ENCODE assay signal across 1 cellular context in genomic region chr20:62825994-62826645, GRCh38.
A peak's percentile ranks its signal among the peaks of the same experiment; 100 is the strongest.
TF ChIP-seq lines count a peak whose summit lies in the region.

No MANE protein-coding gene starts in this region.

TF ChIP-seq in K562, 482 proteins besides CTCF, POLR2A, EP300 and RAD21:
- TF ChIP-seq, protein P1, sequence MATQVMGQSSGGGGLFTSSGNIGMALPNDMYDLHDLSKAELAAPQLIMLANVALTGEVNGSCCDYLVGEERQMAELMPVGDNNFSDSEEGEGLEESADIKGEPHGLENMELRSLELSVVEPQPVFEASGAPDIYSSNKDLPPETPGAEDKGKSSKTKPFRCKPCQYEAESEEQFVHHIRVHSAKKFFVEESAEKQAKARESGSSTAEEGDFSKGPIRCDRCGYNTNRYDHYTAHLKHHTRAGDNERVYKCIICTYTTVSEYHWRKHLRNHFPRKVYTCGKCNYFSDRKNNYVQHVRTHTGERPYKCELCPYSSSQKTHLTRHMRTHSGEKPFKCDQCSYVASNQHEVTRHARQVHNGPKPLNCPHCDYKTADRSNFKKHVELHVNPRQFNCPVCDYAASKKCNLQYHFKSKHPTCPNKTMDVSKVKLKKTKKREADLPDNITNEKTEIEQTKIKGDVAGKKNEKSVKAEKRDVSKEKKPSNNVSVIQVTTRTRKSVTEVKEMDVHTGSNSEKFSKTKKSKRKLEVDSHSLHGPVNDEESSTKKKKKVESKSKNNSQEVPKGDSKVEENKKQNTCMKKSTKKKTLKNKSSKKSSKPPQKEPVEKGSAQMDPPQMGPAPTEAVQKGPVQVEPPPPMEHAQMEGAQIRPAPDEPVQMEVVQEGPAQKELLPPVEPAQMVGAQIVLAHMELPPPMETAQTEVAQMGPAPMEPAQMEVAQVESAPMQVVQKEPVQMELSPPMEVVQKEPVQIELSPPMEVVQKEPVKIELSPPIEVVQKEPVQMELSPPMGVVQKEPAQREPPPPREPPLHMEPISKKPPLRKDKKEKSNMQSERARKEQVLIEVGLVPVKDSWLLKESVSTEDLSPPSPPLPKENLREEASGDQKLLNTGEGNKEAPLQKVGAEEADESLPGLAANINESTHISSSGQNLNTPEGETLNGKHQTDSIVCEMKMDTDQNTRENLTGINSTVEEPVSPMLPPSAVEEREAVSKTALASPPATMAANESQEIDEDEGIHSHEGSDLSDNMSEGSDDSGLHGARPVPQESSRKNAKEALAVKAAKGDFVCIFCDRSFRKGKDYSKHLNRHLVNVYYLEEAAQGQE (CRISPR knock-in tag; IDR thresholded peaks at IDR 0.05; ENCODE audit: low read depth) = no peak
- TF ChIP-seq ZFP30 (CRISPR knock-in tag; IDR thresholded peaks at IDR 0.05; ENCODE audit: borderline replicate concordance) (no peak), NRF1 (conservative IDR thresholded peaks at IDR 0.05 in 1 of 2, IDR thresholded peaks at IDR 0.05 in 1 of 2) (no peak), ZBTB7A (IDR thresholded peaks at IDR 0.05; ENCODE audit: borderline replicate concordance, control insufficient read depth, low read depth, low read length) (0 out of 2 replicates have a peak, but pooled peaks have one; percentile 5), RBM14 (IDR thresholded peaks at IDR 0.05; ENCODE audit: borderline replicate concordance, insufficient read depth, low read depth, low read length) (0 out of 2 replicates have a peak, but pooled peaks have one; percentile 26)
TF ChIP-seq in K562: peak in this region for 2.
